ENCODE assay signal across 8 cellular contexts in the genomic region with DNA sequence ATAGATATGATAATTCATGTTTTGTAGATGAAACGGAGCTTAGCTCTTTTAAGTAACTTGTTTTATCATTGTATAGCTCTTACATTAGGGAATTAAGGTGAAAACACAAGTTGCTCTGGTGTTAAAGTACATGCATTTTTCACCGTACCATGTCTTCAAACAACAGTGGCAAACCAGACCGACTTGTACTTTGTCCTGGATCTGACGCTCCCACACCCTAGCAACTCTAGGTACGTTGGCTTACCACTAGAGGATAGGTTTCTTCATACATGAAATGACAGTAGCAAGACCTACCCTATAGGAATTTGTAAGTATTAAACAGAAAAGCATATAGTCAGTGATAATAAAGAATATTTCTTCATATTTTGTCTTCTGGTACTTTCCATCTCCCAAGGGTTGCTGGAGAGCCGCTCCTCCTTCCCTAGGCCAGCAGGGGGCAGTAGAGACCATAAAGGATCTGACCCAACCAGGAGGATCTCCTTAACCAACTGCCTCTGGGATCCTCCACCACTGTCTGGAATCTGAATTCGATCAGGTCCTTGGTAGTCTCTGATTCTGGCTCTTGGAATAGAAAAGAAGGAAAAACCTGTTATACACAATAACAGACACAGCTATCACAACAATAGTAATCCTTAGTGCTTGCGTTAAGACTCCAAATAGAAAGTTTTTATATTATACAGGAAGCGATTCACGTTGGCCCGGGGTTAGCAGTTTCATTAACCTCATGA.
DNase-seq lines count a peak whose midpoint lies in the region; ATAC-seq, FAIRE-seq and TF ChIP-seq lines count a peak whose summit lies in the region.

No MANE protein-coding gene starts in this region.

- no peak for TF ChIP-seq POLR2A in GM18505 (IDR thresholded peaks at IDR 0.05; ENCODE audit: borderline replicate concordance, extremely low read depth, insufficient read depth, insufficient read length)

- ATAC-seq in GM18505 (IDR thresholded peaks at IDR 0.05; ENCODE audit: unreplicated experiment) (peak; percentile 74), HG03095 (IDR thresholded peaks at IDR 0.05; ENCODE audit: unreplicated experiment) (peak; percentile 75), HG02973 (IDR thresholded peaks at IDR 0.05; ENCODE audit: unreplicated experiment) (no peak)

- TF ChIP-seq CTCF in AG09319 (IDR thresholded peaks at IDR 0.05; ENCODE audit: low read depth, low read length) = peak; percentile 91

- DNase-seq in AG09319 (ENCODE audit: extremely low read depth, low read depth) (peak; percentile 28), NCI-H446 treated with DMSO at 0.1 percent for 48 hours (lab: John Stamatoyannopoulos, UW) (peak; percentile 1), frontal cortex (ENCODE audit: low spot score in 2 of 2) (peak; percentile 45 to 71), pons (ENCODE audit: low spot score) (peak; percentile 86)
- peak; percentile 61 for DNase-seq in activated CD8-positive, alpha-beta memory T cell treated with anti-CD3 and anti-CD28 coated beads for 24 hours

- FAIRE-seq in frontal cortex (lab: Jason Lieb, UNC) = no peak

Comparison
In these comparisons a context has a peak if more than half of its experiments do, and no peak if none do; other contexts are left out.
1. DNase-seq: peak in every context shown above with its lines; median percentile 86 in pons; 61 in activated CD8-positive, alpha-beta memory T cell treated with anti-CD3 and anti-CD28 coated beads for 24 hours; 58 in frontal cortex; 28 in AG09319; 1 in NCI-H446 treated with DMSO at 0.1 percent for 48 hours.